8 cellular contexts compared by ENCODE assay signal in the genomic region with DNA sequence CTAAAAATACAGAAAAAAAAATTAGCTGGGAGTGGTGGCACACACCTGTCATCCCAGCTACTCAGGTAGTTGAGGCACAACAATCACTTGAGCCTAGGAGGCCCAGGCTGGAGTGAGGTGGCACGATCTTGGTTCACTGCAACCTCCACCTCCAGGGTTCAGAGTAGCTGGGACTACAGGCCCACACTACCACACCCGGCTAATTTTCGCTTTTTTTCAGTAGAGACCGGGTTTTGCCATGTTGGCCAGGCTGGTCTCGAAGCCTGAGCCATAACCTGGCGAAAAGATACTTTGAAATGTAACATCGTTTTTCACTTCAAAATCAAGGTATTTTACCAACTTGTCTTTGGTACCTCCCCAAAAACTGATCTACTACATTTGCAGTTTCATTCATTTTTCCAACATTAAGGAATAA. TPM values are rescaled to one million over a fixed set of nuclear protein-coding genes. Genes with fewer than 3 reads are reported as not detected.
DNase-seq lines count a peak whose midpoint lies in the region; ATAC-seq, FAIRE-seq and TF ChIP-seq lines count a peak whose summit lies in the region.
"Had no signal": no experiment of that assay in that cellular context is flagged by ENCODE, and none has a peak within 500 bp of the region (broad histone marks: within the 10 kb centered on the region; RNA-seq: fewer than 3 reads in every experiment).

No MANE protein-coding gene starts in this region.

- intact Hi-C loops in OCI-LY7 (cut with micrococcal nuclease; ENCODE audit: unreplicated experiment): no loop called here
- intact Hi-C loops in endothelial cell of umbilical vein (cut with micrococcal nuclease): no loop called here

- DNase-seq in EL: peak; percentile 53
- DNase-seq in OCI-LY7 (ENCODE audit: low spot score): peak; percentile 29
- no peak for DNase-seq in endothelial cell of umbilical vein (ENCODE audit: low read depth, low spot score)
- no peak for DNase-seq in NCI-H2171 treated with DMSO at 0.1 percent for 48 hours (lab: John Stamatoyannopoulos, UW)
- DNase-seq: H7 had no signal

- H4K20me1 ChIP-seq in OCI-LY7 (ENCODE audit: insufficient read depth, low read length) (peaks cover 39% of the 10 kb centered on the region), endothelial cell of umbilical vein (replicated peaks; ENCODE audit: control insufficient read depth, extremely low read depth, insufficient read depth, low read length) (peaks cover 6% of the 10 kb centered on the region)

- H3K27ac ChIP-seq in OCI-LY7 (ENCODE audit: low read depth, low read length, poor library complexity, severe bottlenecking) (peak overlapping the region; percentile 91), endothelial cell of umbilical vein (ENCODE audit: insufficient read depth, low read depth, low read length) (no peak overlapping the region)

- no peaks in the 10 kb centered on the region for H3K9me2 ChIP-seq in OCI-LY7 (ENCODE audit: insufficient read depth, low read length)

- H3K4me1 ChIP-seq in OCI-LY7 (ENCODE audit: insufficient read depth, low read length, poor library complexity, severe bottlenecking): peaks cover 40% of the 10 kb centered on the region
- H3K4me1 ChIP-seq in endothelial cell of umbilical vein (ENCODE audit: control insufficient read depth, extremely low read depth, insufficient read depth, low read length): peaks cover 19% of the 10 kb centered on the region

- FAIRE-seq in endothelial cell of umbilical vein (lab: Jason Lieb, UNC): no peak
- FAIRE-seq: endometrium had no signal

- H3K36me3 ChIP-seq in OCI-LY7 (ENCODE audit: insufficient read depth, low read length): peaks cover 90% of the 10 kb centered on the region
- peaks cover 18 to 48% of the 10 kb centered on the region in 2 experiments for H3K36me3 ChIP-seq in endothelial cell of umbilical vein (ENCODE audit: control insufficient read depth in 2 of 2, extremely low read depth in 1 of 2, insufficient read depth in 2 of 2, low read length in 2 of 2)

- no TSS peak for BruUV-seq in OCI-LY7 (replicated peaks; lab: Mats Ljungman, UMichigan)
- no TSS peak for BruUV-seq in endothelial cell of umbilical vein (replicated peaks; lab: Mats Ljungman, UMichigan)

- H3K9ac ChIP-seq in endothelial cell of umbilical vein (replicated peaks; ENCODE audit: extremely low read depth, insufficient read depth, low read length): no peak overlapping the region

- no peak overlapping the region for H3K4me3 ChIP-seq in OCI-LY7 (ENCODE audit: low read depth, low read length, poor library complexity, severe bottlenecking)
- H3K4me3 ChIP-seq in endothelial cell of umbilical vein (replicated peaks in 1 of 3; ENCODE audit: insufficient read depth in 1 of 3, low read depth in 1 of 3, low read length in 3 of 3): no peak overlapping the region

- H3K9me1 ChIP-seq in endothelial cell of umbilical vein (replicated peaks; ENCODE audit: control insufficient read depth, extremely low read depth, insufficient read depth, low read length): no peaks in the 10 kb centered on the region

- dilution Hi-C loops in endothelial cell of umbilical vein (cut with MboI; ENCODE audit: extremely low pct_ligation_motif_present, low sequenced_read_pairs): no loop called here

- H3K79me2 ChIP-seq in OCI-LY7 (ENCODE audit: insufficient read depth, low read depth, low read length) (peaks cover 34% of the 10 kb centered on the region), endothelial cell of umbilical vein (ENCODE audit: control insufficient read depth, insufficient read depth, low read length) (peaks cover 27% of the 10 kb centered on the region)

- H3K27me3 ChIP-seq in endothelial cell of umbilical vein (ENCODE audit: control insufficient read depth in 2 of 2, insufficient read depth in 2 of 2, low read length in 2 of 2): no peaks in the 10 kb centered on the region

- POLR2A ChIA-PET in OCI-LY7 (lab: Charles Lee) (interaction anchor here (0.6 to 1.6 kb wide), 4 partner anchors 10 to 954 kb away, joined by 3 to 6 read pairs (median 4); no protein-coding TSS in a partner anchor), endothelial cell of umbilical vein (lab: Charles Lee) (interaction anchor here (2.2 kb wide), 1 partner anchor 8 kb away, joined by 10 read pairs; no protein-coding TSS in a partner anchor)

- H3K4me2 ChIP-seq in OCI-LY7 (ENCODE audit: low read length) (no peak overlapping the region), endothelial cell of umbilical vein (ENCODE audit: insufficient read depth, low read length) (no peak overlapping the region)

- peak; percentile 62 for TF ChIP-seq POLR2A in endothelial cell of umbilical vein (IDR thresholded peaks at IDR 0.05; ENCODE audit: low read depth, low read length)

- CTCF ChIA-PET in OCI-LY7 (lab: Charles Lee; ENCODE audit: unreplicated experiment) (no interaction called here), endothelial cell of umbilical vein (lab: Charles Lee) (interaction anchor here (2.1 kb wide), 1 partner anchor 37 kb away, joined by 6 read pairs; a partner anchor contains a TSS)

- ATAC-seq in GM21576 (IDR thresholded peaks at IDR 0.05; ENCODE audit: unreplicated experiment): no peak
- ATAC-seq in HG03045 (IDR thresholded peaks at IDR 0.05; ENCODE audit: unreplicated experiment): no peak

- H3K9me3 ChIP-seq in OCI-LY7 (ENCODE audit: low read length) (no peaks in the 10 kb centered on the region), endothelial cell of umbilical vein (replicated peaks; ENCODE audit: control insufficient read depth, insufficient read depth, low read length) (no peaks in the 10 kb centered on the region)

- H2AFZ ChIP-seq in OCI-LY7 (ENCODE audit: low read length): no peak overlapping the region
- no peak overlapping the region for H2AFZ ChIP-seq in endothelial cell of umbilical vein (ENCODE audit: low read depth, low read length)

- TF ChIP-seq CTCF in OCI-LY7 (conservative IDR thresholded peaks at IDR 0.05; ENCODE audit: low read length): no peak
- TF ChIP-seq CTCF in endothelial cell of umbilical vein (IDR thresholded peaks at IDR 0.05; ENCODE audit: extremely low read depth in 1 of 2, insufficient read depth in 1 of 2, low read depth in 1 of 2, low read length in 2 of 2): no peak

RNA-seq across cellular contexts. Expression of a gene that starts 6.1 kb away (rescaled TPM):
- total RNA-seq in OCI-LY7 (2014; rRNA removed; shearing (Covaris generic)): 899 and 1,026 TPM in 2 replicates
- total RNA-seq in OCI-LY7 (2022) (901 and 987 TPM in 2 replicates), endothelial cell of umbilical vein (302 and 343 TPM in 2 replicates)
- polyA plus RNA-seq in endothelial cell of umbilical vein: 411 and 492 TPM in 2 replicates
- 608 and 704 TPM in 2 replicates for polyA plus RNA-seq in endothelial cell of umbilical vein (2011; cell fraction: cytosol; rRNA removed)
- polyA plus RNA-seq in endothelial cell of umbilical vein (2011; cell fraction: nucleus; rRNA removed): 1,117 and 1,410 TPM in 2 replicates
- 417 and 489 TPM in 2 replicates for polyA plus RNA-seq in endothelial cell of umbilical vein (2012)
- polyA minus RNA-seq in endothelial cell of umbilical vein: 259 and 269 TPM in 2 replicates
- 308 TPM for polyA minus RNA-seq in endothelial cell of umbilical vein (2011; cell fraction: cytosol; rRNA and poly(A)+ RNA removed)
- polyA minus RNA-seq in endothelial cell of umbilical vein (2011; cell fraction: nucleus; rRNA and poly(A)+ RNA removed): 492 and 652 TPM in 2 replicates

RNA-seq across cellular contexts. Expression of a gene that starts 6.4 kb away (rescaled TPM):
- total RNA-seq in OCI-LY7 (2014; rRNA removed; shearing (Covaris generic)): 10.9 TPM in 2 replicates
- total RNA-seq in OCI-LY7 (2022) (23.7 and 23.9 TPM in 2 replicates), endothelial cell of umbilical vein (4.9 and 5.9 TPM in 2 replicates)
- polyA plus RNA-seq in endothelial cell of umbilical vein: 0.73 and 0.94 TPM in 2 replicates
- 0.61 and 0.68 TPM in 2 replicates for polyA plus RNA-seq in endothelial cell of umbilical vein (2011; cell fraction: cytosol; rRNA removed)
- 4.2 and 4.9 TPM in 2 replicates for polyA plus RNA-seq in endothelial cell of umbilical vein (2011; cell fraction: nucleus; rRNA removed)
- 1.1 and 1.6 TPM in 2 replicates for polyA plus RNA-seq in endothelial cell of umbilical vein (2012)
- 8.8 and 11.0 TPM in 2 replicates for polyA minus RNA-seq in endothelial cell of umbilical vein
- polyA minus RNA-seq in endothelial cell of umbilical vein (2011; cell fraction: cytosol; rRNA and poly(A)+ RNA removed): 3.4 TPM
- polyA minus RNA-seq in endothelial cell of umbilical vein (2011; cell fraction: nucleus; rRNA and poly(A)+ RNA removed): 7.0 and 8.3 TPM in 2 replicates

RNA-seq across cellular contexts. Expression of a gene that starts 37.1 kb away (rescaled TPM):
- 25.4 and 47.0 TPM in 2 replicates for total RNA-seq in OCI-LY7 (2014; rRNA removed; shearing (Covaris generic))
- total RNA-seq in OCI-LY7 (2022) (36.1 and 39.3 TPM in 2 replicates), endothelial cell of umbilical vein (19.0 and 20.8 TPM in 2 replicates)
- 5.9 and 6.6 TPM in 2 replicates for polyA plus RNA-seq in endothelial cell of umbilical vein
- polyA plus RNA-seq in endothelial cell of umbilical vein (2011; cell fraction: cytosol; rRNA removed): 10.3 and 11.4 TPM in 2 replicates
- polyA plus RNA-seq in endothelial cell of umbilical vein (2011; cell fraction: nucleus; rRNA removed): 6.2 and 8.4 TPM in 2 replicates
- 5.4 and 14.6 TPM in 2 replicates for polyA plus RNA-seq in endothelial cell of umbilical vein (2012)
- polyA minus RNA-seq in endothelial cell of umbilical vein: 18.6 and 20.1 TPM in 2 replicates
- 22.5 TPM for polyA minus RNA-seq in endothelial cell of umbilical vein (2011; cell fraction: cytosol; rRNA and poly(A)+ RNA removed)
- 9.4 and 9.6 TPM in 2 replicates for polyA minus RNA-seq in endothelial cell of umbilical vein (2011; cell fraction: nucleus; rRNA and poly(A)+ RNA removed)

RNA-seq across cellular contexts. Expression of a gene that starts 37.3 kb away (rescaled TPM):
- total RNA-seq in OCI-LY7 (2014; rRNA removed; shearing (Covaris generic)): 42.4 and 45.6 TPM in 2 replicates
- total RNA-seq in OCI-LY7 (2022) (70.8 and 74.8 TPM in 2 replicates), endothelial cell of umbilical vein (30.5 and 33.6 TPM in 2 replicates)
- polyA plus RNA-seq in endothelial cell of umbilical vein: 12.8 and 17.4 TPM in 2 replicates
- polyA plus RNA-seq in endothelial cell of umbilical vein (2011; cell fraction: cytosol; rRNA removed): 20.5 TPM in 2 replicates
- polyA plus RNA-seq in endothelial cell of umbilical vein (2011; cell fraction: nucleus; rRNA removed): 20.6 and 28.4 TPM in 2 replicates
- polyA plus RNA-seq in endothelial cell of umbilical vein (2012): 15.4 and 28.9 TPM in 2 replicates
- polyA minus RNA-seq in endothelial cell of umbilical vein: 30.8 and 36.8 TPM in 2 replicates
- 34.0 TPM for polyA minus RNA-seq in endothelial cell of umbilical vein (2011; cell fraction: cytosol; rRNA and poly(A)+ RNA removed)
- polyA minus RNA-seq in endothelial cell of umbilical vein (2011; cell fraction: nucleus; rRNA and poly(A)+ RNA removed): 17.7 and 24.9 TPM in 2 replicates

RNA-seq across cellular contexts. Expression of a gene that starts 55.4 kb away (rescaled TPM):
- not detected in 2 replicates for total RNA-seq in OCI-LY7 (2014; rRNA removed; shearing (Covaris generic))
- total RNA-seq in OCI-LY7 (2022) (not detected in 2 replicates), endothelial cell of umbilical vein (0.35 TPM in 1 of 2 replicates, not detected in the other)
- 0.05 and 0.06 TPM in 2 replicates for polyA plus RNA-seq in endothelial cell of umbilical vein
- polyA plus RNA-seq in endothelial cell of umbilical vein (2011; cell fraction: cytosol; rRNA removed): 0.13 and 0.17 TPM in 2 replicates
- polyA plus RNA-seq in endothelial cell of umbilical vein (2011; cell fraction: nucleus; rRNA removed): 0.40 and 0.60 TPM in 2 replicates
- not detected in 2 replicates for polyA plus RNA-seq in endothelial cell of umbilical vein (2012)
- 0.11 TPM in 1 of 2 replicates, not detected in the other for polyA minus RNA-seq in endothelial cell of umbilical vein
- polyA minus RNA-seq in endothelial cell of umbilical vein (2011; cell fraction: cytosol; rRNA and poly(A)+ RNA removed): not detected
- polyA minus RNA-seq in endothelial cell of umbilical vein (2011; cell fraction: nucleus; rRNA and poly(A)+ RNA removed): not detected in 2 replicates

Comparison
In these comparisons a context has a peak if more than half of its experiments do, and no peak if none do; other contexts are left out.
1. DNase-seq: peak in EL (single experiment) and OCI-LY7 (single experiment); none in endothelial cell of umbilical vein (single experiment) and NCI-H2171 treated with DMSO at 0.1 percent for 48 hours (single experiment).